Comparison of ENCODE assay signal across 13 cellular contexts in genomic region chr2:20419007-20419576, GRCh38. TPM values are rescaled to one million over a fixed set of nuclear protein-coding genes. Genes with fewer than 3 reads are reported as not detected.
DNase-seq lines count a peak whose midpoint lies in the region; ATAC-seq, FAIRE-seq and TF ChIP-seq lines count a peak whose summit lies in the region.
"Had no signal": no experiment of that assay in that cellular context is flagged by ENCODE, and none has a peak within 500 bp of the region (broad histone marks: within the 10 kb centered on the region; RNA-seq: fewer than 3 reads in every experiment).

No MANE protein-coding gene starts in this region.

- TF ChIP-seq CTCF in K562 (IDR thresholded peaks at IDR 0.05 in 2 of 3, conservative IDR thresholded peaks at IDR 0.05 in 1 of 3; ENCODE audit: insufficient read depth in 2 of 3, low read depth in 1 of 3, low read length in 3 of 3) (no peak), prostate gland (IDR thresholded peaks at IDR 0.05) (no peak)

- H3K27ac ChIP-seq in K562 (ENCODE audit: extremely low read depth, low read depth, low read length) (no peak overlapping the region), prostate gland (peak overlapping the region; percentile 50 to 76)

- CTCF ChIA-PET in K562 (lab: Yijun Ruan, JAX; ENCODE audit: low intra/inter-chr PET ratio), result no interaction called here

- H3K4me1 ChIP-seq in K562 (replicated peaks in 1 of 2; ENCODE audit: control insufficient read depth in 2 of 2, insufficient read depth in 2 of 2, low read length in 2 of 2), result peaks cover 0 to 18% of the 10 kb centered on the region in 2 experiments; a peak in 2 of 5 replicates
- no peaks in the 10 kb centered on the region for H3K4me1 ChIP-seq in prostate gland (replicated peaks)

- H3K4me3 ChIP-seq in K562 (no peak overlapping the region), prostate gland (no peak overlapping the region)
- H3K4me3 ChIP-seq: adrenal gland had no signal

- no peaks in the 10 kb centered on the region for H4K20me1 ChIP-seq in K562 (replicated peaks; ENCODE audit: control insufficient read depth, insufficient read depth, low read length)

- TF ChIP-seq POLR2A in K562 (conservative IDR thresholded peaks at IDR 0.05) (no peak), prostate gland (IDR thresholded peaks at IDR 0.05) (no peak)

- intact Hi-C loops in K562 (cut with micrococcal nuclease) (no loop called here), prostate gland (cut with DNase I) (no loop called here)

- H3K27me3 ChIP-seq in K562 (ENCODE audit: control insufficient read depth in 2 of 2, insufficient read depth in 2 of 2, low read length in 2 of 2) (peaks cover 0 to 18% of the 10 kb centered on the region in 2 experiments; a peak in 2 of 5 replicates), prostate gland (replicated peaks; ENCODE audit: insufficient read depth) (no peaks in the 10 kb centered on the region)
- H3K27me3 ChIP-seq: adrenal gland had no signal

- H3K4me2 ChIP-seq in K562 (ENCODE audit: insufficient read depth, low read length), result no peak overlapping the region

- in situ Hi-C loops in K562 (cut with MboI), result no loop called here

- WGBS in K562 (ENCODE audit: insufficient coverage, low coverage, missing lambda C conversion rate), result 30% methylated on average over 8 of the region's 8 CpGs
- WGBS in prostate gland, result 41% methylated on average over 8 of the region's 8 CpGs

- DNase-seq in AG20443 (ENCODE audit: low spot score) (peak; percentile 45), K562 (ENCODE audit: extremely low read depth in 1 of 4, low spot score in 3 of 4) (no peak), iris pigment epithelial cell (ENCODE audit: low read depth) (peak; percentile 14), prostate gland (ENCODE audit: low spot score) (peak; percentile 46), NCI-H1694 (lab: John Stamatoyannopoulos, UW) (no peak), germinal center (ENCODE audit: low spot score) (no peak)
- DNase-seq: activated CD4-positive, alpha-beta T cell treated with anti-CD3 and anti-CD28 coated beads, Interleukin-2, amount 50 U/mL, for 48 hours; AML-193; natural killer cell; NCI-H2107 had no signal

- peak; percentile 56 for FAIRE-seq in K562 (lab: Jason Lieb, UNC)

- POLR2A ChIA-PET in K562 (lab: Yijun Ruan, JAX), result interaction anchor here (0.7 to 1.7 kb wide), 3 partner anchors 16 to 236 kb away, joined by 3 to 4 read pairs (median 3); partner anchors contain the start of gene RHOB

- ATAC-seq in K562 (peak; percentile 28; the same call in 2 of the 3 replicates), HG03439 (IDR thresholded peaks at IDR 0.05; ENCODE audit: unreplicated experiment) (no peak), HG03045 (IDR thresholded peaks at IDR 0.05; ENCODE audit: unreplicated experiment) (no peak)
- ATAC-seq: natural killer cell had no signal

- H2AFZ ChIP-seq in K562 (ENCODE audit: low read depth, low read length), result peak overlapping the region; percentile 34; the same call in 1 of the 2 replicates

- no peaks in the 10 kb centered on the region for H3K9me3 ChIP-seq in K562 (replicated peaks; ENCODE audit: control insufficient read depth, insufficient read depth, low read depth, low read length)
- H3K9me3 ChIP-seq in prostate gland, result no peaks in the 10 kb centered on the region
- H3K9me3 ChIP-seq: adrenal gland had no signal

- no peak for TF ChIP-seq RAD21 in K562 (CRISPR knock-in tag; conservative IDR thresholded peaks at IDR 0.05 in 1 of 2, IDR thresholded peaks at IDR 0.05 in 1 of 2)

- no peaks in the 10 kb centered on the region for H3K36me3 ChIP-seq in K562 (ENCODE audit: control insufficient read depth, insufficient read depth, low read length)
- no peaks in the 10 kb centered on the region for H3K36me3 ChIP-seq in prostate gland
- H3K36me3 ChIP-seq: adrenal gland had no signal

- no peak overlapping the region for H3K9ac ChIP-seq in K562 (ENCODE audit: insufficient read depth in 1 of 2, low read depth in 2 of 2, low read length in 2 of 2)

- no TSS peak for BruUV-seq in K562 (replicated peaks; lab: Mats Ljungman, UMichigan)

- no peaks in the 10 kb centered on the region for H3K9me1 ChIP-seq in K562 (ENCODE audit: control insufficient read depth, insufficient read depth, low read length)

- H3K79me2 ChIP-seq in K562 (ENCODE audit: control insufficient read depth, insufficient read depth, low read length), result no peaks in the 10 kb centered on the region

- no peak for TF ChIP-seq EP300 in K562 (IDR thresholded peaks at IDR 0.05; ENCODE audit: low read length)

TF ChIP-seq in K562, 482 proteins besides CTCF, POLR2A, EP300 and RAD21 (continues in another document):
- no peak for TF ChIP-seq RFX5 (IDR thresholded peaks at IDR 0.05; ENCODE audit: low read depth, low read length)
- TF ChIP-seq SMARCE1 (IDR thresholded peaks at IDR 0.05), result no peak
- peak; percentile 68 for TF ChIP-seq PKNOX1 (IDR thresholded peaks at IDR 0.05)
- peak; percentile 53; the same call in 1 of the 2 replicates for TF ChIP-seq C11orf30 (IDR thresholded peaks at IDR 0.05; ENCODE audit: low read depth)
- TF ChIP-seq ZBTB43 (CRISPR knock-in tag; IDR thresholded peaks at IDR 0.05), result no peak
- TF ChIP-seq FOXK1 (CRISPR knock-in tag; IDR thresholded peaks at IDR 0.05; ENCODE audit: borderline replicate concordance), result no peak
- 0 out of 2 replicates have a peak, but pooled peaks have one; percentile 48 for TF ChIP-seq TFAP4 (CRISPR knock-in tag; IDR thresholded peaks at IDR 0.05; ENCODE audit: borderline replicate concordance)
- TF ChIP-seq ZNF316 (IDR thresholded peaks at IDR 0.05), result peak; percentile 19; the same call in 1 of the 2 replicates
- TF ChIP-seq SRF (CRISPR knock-in tag; IDR thresholded peaks at IDR 0.05), result no peak
- TF ChIP-seq DACH1 (IDR thresholded peaks at IDR 0.05; ENCODE audit: partially characterized antibody), result peak; percentile 42
- TF ChIP-seq NFE2L1 (tag; IDR thresholded peaks at IDR 0.05; ENCODE audit: borderline replicate concordance, low read depth), result no peak
- no peak for TF ChIP-seq CREB3L1 (IDR thresholded peaks at IDR 0.05; ENCODE audit: borderline replicate concordance, low read depth)
- peak; percentile 16 for TF ChIP-seq TAF9B (IDR thresholded peaks at IDR 0.05; ENCODE audit: partially characterized antibody)
- no peak for TF ChIP-seq ZNF232 (CRISPR knock-in tag; IDR thresholded peaks at IDR 0.05)

RNA-seq across cellular contexts. Expression of gene RHOB, which starts 27.8 kb away (rescaled TPM):
- total RNA-seq in K562 (2011; cell fraction: chromatin; rRNA removed; ENCODE audit: low replicate concordance), result 0.44 and 2.1 TPM in 2 replicates
- total RNA-seq in K562 (2011; cell fraction: nucleolus; rRNA removed), result 3.4 and 4.2 TPM in 2 replicates
- total RNA-seq in K562 (2011; cell fraction: nucleoplasm; rRNA removed), result 1.8 and 2.7 TPM in 2 replicates
- total RNA-seq in K562 (2014; rRNA removed), result 4.2 and 4.8 TPM in 2 replicates
- 0.87 and 0.99 TPM in 2 replicates for total RNA-seq in K562 (2014; rRNA removed; fragmentation: Illumina TruSeq; extraction: Trizol)
- total RNA-seq in K562 (2015; rRNA removed; fragmentation: Illumina TruSeq; extraction: Trizol), result 0.72 and 0.90 TPM in 2 replicates
- 3.3 and 4.2 TPM in 2 replicates for total RNA-seq in K562 (2021)
- polyA plus RNA-seq in K562 (2011; rRNA removed), result 1.1 and 1.5 TPM in 2 replicates
- 1.2 and 4.0 TPM in 2 replicates for polyA plus RNA-seq in K562 (2011; cell fraction: cytosol; rRNA removed)
- polyA plus RNA-seq in K562 (2011; cell fraction: nucleus; rRNA removed), result 1.8 and 3.5 TPM in 2 replicates
- 4.0 and 4.8 TPM in 2 replicates for polyA plus RNA-seq in K562 (2012)
- polyA plus RNA-seq in K562 (2014; fragmentation: Illumina TruSeq; extraction: Trizol), result 1.3 and 1.4 TPM in 2 replicates
- polyA plus RNA-seq in K562 (2014; fragmentation: Nextera tagmentation; extraction: Ambion mirVana), result under 1 TPM; 0.07 to 0.17 TPM
- 2.1 and 2.6 TPM in 2 replicates for polyA plus RNA-seq in K562 (2014; rRNA removed)
- polyA minus RNA-seq in K562 (2011; rRNA and poly(A)+ RNA removed), result 0.48 and 1.1 TPM in 2 replicates
- 3.6 and 10.7 TPM in 2 replicates for polyA minus RNA-seq in K562 (2011; cell fraction: cytosol; rRNA and poly(A)+ RNA removed)
- polyA minus RNA-seq in K562 (2011; cell fraction: nucleus; rRNA and poly(A)+ RNA removed), result 3.8 and 4.1 TPM in 2 replicates
- 100 to 1,000 TPM; 391 to 554 TPM for total RNA-seq in prostate gland

Comparison
In these comparisons a context has a peak if more than half of its experiments do, and no peak if none do; other contexts are left out.
1. DNase-seq: peak in AG20443 (single experiment), iris pigment epithelial cell (single experiment) and prostate gland (single experiment); none in K562 (0 of 4), NCI-H1694 (single experiment) and germinal center (single experiment).
2. RNA of gene RHOB, which starts 27.8 kb away (total RNA-seq): 391 to 554 TPM in prostate gland; 0.44 to 4.8 TPM in K562; every median in the first group is over 10 times any median in the second.